23 cellular contexts compared by ENCODE assay signal in the genomic region with DNA sequence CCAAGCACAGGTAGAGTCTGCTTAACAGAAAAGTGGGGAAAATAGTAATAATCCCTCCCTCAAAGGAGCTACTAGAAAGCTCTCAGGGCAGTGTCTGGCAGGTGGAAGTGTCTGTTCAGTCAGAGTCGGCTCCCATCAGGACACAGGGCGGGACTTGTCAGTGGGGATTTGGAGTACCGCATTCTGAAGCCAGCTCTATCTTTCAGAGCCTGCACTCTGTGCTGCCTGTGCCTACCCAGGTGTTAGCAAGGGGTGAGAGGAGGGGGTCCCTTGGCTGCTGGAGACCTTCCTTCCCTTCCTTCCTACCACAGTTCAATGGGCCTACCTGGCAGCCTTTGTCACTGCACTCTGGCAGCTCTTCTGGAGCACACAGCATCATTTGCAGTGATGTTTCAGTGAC.
"Had no signal": no experiment of that assay in that cellular context is flagged by ENCODE, and none has a peak within 500 bp of the region (broad histone marks: within the 10 kb centered on the region; RNA-seq: fewer than 3 reads in every experiment).

No MANE protein-coding gene starts in this region.

- DNase-seq: activated B cell treated with CpG ODN at 0.5 μM for 24 hours; activated CD4-positive, alpha-beta memory T cell treated with anti-CD3 and anti-CD28 coated beads for 36 hours; activated CD4-positive, alpha-beta T cell treated with anti-CD3 and anti-CD28 coated beads for 36 hours; activated CD4-positive, alpha-beta T cell treated with anti-CD3 and anti-CD28 coated beads, Interleukin-2, amount 10 ng/mL, durations not matched to agents 24 days and 14 days; activated CD4-positive, CD25-positive, alpha-beta regulatory T cell treated with anti-CD3 and anti-CD28 coated beads, Interleukin-2, amount 50 U/mL, for 72 hours; activated CD8-positive, alpha-beta T cell treated with anti-CD3 and anti-CD28 coated beads, Interleukin-2, amount 10 ng/mL, durations not matched to agents 7 days and 5 days; activated gamma-delta T cell; activated naive CD4-positive, alpha-beta T cell; activated naive CD4-positive, alpha-beta T cell treated with anti-CD3 and anti-CD28 coated beads, Interleukin-2, amount 10 ng/mL, durations not matched to agents 7 days and 5 days; activated naive CD8-positive, alpha-beta T cell treated with anti-CD3 and anti-CD28 coated beads, Interleukin-2, amount 10 ng/mL, durations not matched to agents 7 days and 5 days; activated T-cell treated with anti-CD3 and anti-CD28 coated beads, Interleukin-2, amount 50 U/mL, for 4 hours; central memory CD4-positive, alpha-beta T cell; cerebellar nuclear complex; colonic mucosa; effector CD8-positive, alpha-beta T cell; foreskin fibroblast; T-helper 1 cell; T-helper 17 cell; T1000; WERI-Rb-1 had no signal

- H3K27ac ChIP-seq: ascending aorta, breast epithelium, cardiac muscle cell, colonic mucosa, WERI-Rb-1 had no signal

- H3K36me3 ChIP-seq: ascending aorta, breast epithelium, cardiac muscle cell, colonic mucosa, WERI-Rb-1 had no signal

- H3K4me1 ChIP-seq: ascending aorta, breast epithelium, colonic mucosa had no signal

- H3K9me3 ChIP-seq: ascending aorta, colonic mucosa had no signal

- H3K27me3 ChIP-seq: ascending aorta, cardiac muscle cell, colonic mucosa had no signal

- H3K4me3 ChIP-seq: ascending aorta, breast epithelium, cardiac muscle cell, colonic mucosa had no signal
